Comparison of ENCODE assay signal across 20 cellular contexts in the genomic region with DNA sequence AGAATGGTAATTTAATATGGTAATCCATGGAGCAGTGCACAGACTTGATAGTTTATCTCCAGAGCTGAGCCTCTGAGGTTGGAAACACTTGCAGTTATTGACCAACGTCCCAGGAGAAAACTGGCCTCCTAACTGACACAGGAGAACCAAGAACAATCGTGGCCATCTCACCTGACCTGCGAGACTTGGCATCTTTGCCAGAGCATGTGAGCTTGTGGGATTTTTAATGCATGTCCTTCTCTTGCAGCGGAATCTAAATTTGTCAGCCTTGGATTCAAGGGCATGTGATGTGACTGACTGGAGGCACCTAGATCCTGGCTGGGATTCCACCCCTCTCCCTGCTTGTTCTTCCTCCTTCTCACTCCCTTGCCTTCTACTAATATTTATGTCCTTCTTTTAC. TPM values are rescaled to one million over a fixed set of nuclear protein-coding genes. Genes with fewer than 3 reads are reported as not detected.
DNase-seq lines count a peak whose midpoint lies in the region; TF ChIP-seq lines count a peak whose summit lies in the region.
"Had no signal": no experiment of that assay in that cellular context is flagged by ENCODE, and none has a peak within 500 bp of the region (broad histone marks: within the 10 kb centered on the region; RNA-seq: fewer than 3 reads in every experiment).

No MANE protein-coding gene starts in this region.

- no peak for TF ChIP-seq CTCF in NB4 (IDR thresholded peaks at IDR 0.05; ENCODE audit: low read depth, low read length)

- peaks cover 8 to 45% (median 39%) of the 10 kb centered on the region in 3 donors for H3K4me1 ChIP-seq in skeletal muscle tissue (ENCODE audit: control insufficient read depth in 3 of 3, insufficient read depth in 3 of 3, low read length in 3 of 3)
- H3K4me1 ChIP-seq in CD8-positive, alpha-beta memory T cell (ENCODE audit: insufficient read depth, low read length): no peaks in the 10 kb centered on the region
- H3K4me1 ChIP-seq: BE2C had no signal

- CTCF ChIA-PET in activated naive CD4-positive, alpha-beta T cell treated with anti-CD3 and anti-CD28 coated beads for 36 hours (lab: Charles Lee): interaction anchor here (0.5 to 2.3 kb wide), 5 partner anchors 27 to 312 kb away, joined by 3 to 5 read pairs (median 4); no protein-coding TSS in a partner anchor
- CTCF ChIA-PET in activated naive CD4-positive, alpha-beta T cell treated with anti-CD3 and anti-CD28 coated beads, Interleukin-2, amount 10 ng/mL, durations not matched to agents 7 days and 5 days (lab: Charles Lee): interaction anchor here (0.9 to 1.0 kb wide), 2 partner anchors 179 to 314 kb away, joined by 3 to 4 read pairs; no protein-coding TSS in a partner anchor
- CTCF ChIA-PET in CD8-positive, alpha-beta memory T cell (lab: Charles Lee): interaction anchor here (1.1 to 2.2 kb wide), 2 partner anchors 52 to 180 kb away, joined by 3 to 10 read pairs; no protein-coding TSS in a partner anchor

- POLR2A ChIA-PET in CD8-positive, alpha-beta memory T cell (lab: Charles Lee): no interaction called here

- intact Hi-C loops in activated naive CD4-positive, alpha-beta T cell treated with anti-CD3 and anti-CD28 coated beads for 36 hours (cut with micrococcal nuclease): loop anchor here (10.0 kb wide), 1 partner anchor 446 kb away; no protein-coding TSS in a partner anchor

- peak; percentile 0 for DNase-seq in activated naive CD4-positive, alpha-beta T cell treated with anti-CD3 and anti-CD28 coated beads for 36 hours
- DNase-seq in activated naive CD4-positive, alpha-beta T cell treated with anti-CD3 and anti-CD28 coated beads, Interleukin-2, amount 10 ng/mL, durations not matched to agents 7 days and 5 days: no peak
- DNase-seq in NB4 (ENCODE audit: low read depth): peak; percentile 39
- peak; percentile 76 for DNase-seq in myocyte (ENCODE audit: low read depth)
- no peak for DNase-seq in CD8-positive, alpha-beta memory T cell
- DNase-seq in stimulated activated CD4-positive, alpha-beta T cell treated with anti-CD3 and anti-CD28 coated beads, Interleukin-1b, Interleukin-23, amount 100 ng/mL, for 48 hours: no peak
- no peak for DNase-seq in RPMI8226
- DNase-seq: BE2C; CD8-positive, alpha-beta T cell; DMS79 treated with DMSO at 0.1 percent for 48 hours; Karpas-422; MM.1S; NCI-H1092 treated with DMSO at 0.1 percent for 48 hours; NCI-H146; NCI-H2081 had no signal

- H3K4me1 Mint-ChIP-seq in activated naive CD4-positive, alpha-beta T cell treated with anti-CD3 and anti-CD28 coated beads for 36 hours (ENCODE audit: low read depth): no peaks in the 10 kb centered on the region
- H3K4me1 Mint-ChIP-seq in activated naive CD4-positive, alpha-beta T cell treated with anti-CD3 and anti-CD28 coated beads, Interleukin-2, amount 10 ng/mL, durations not matched to agents 7 days and 5 days: no peaks in the 10 kb centered on the region
- no peaks in the 10 kb centered on the region for H3K4me1 Mint-ChIP-seq in CD8-positive, alpha-beta memory T cell

- peak overlapping the region in 1 of 3 donors; percentile 63 for H3K9ac ChIP-seq in skeletal muscle tissue (ENCODE audit: low read depth in 1 of 3, low read length in 3 of 3)

- H3K36me3 Mint-ChIP-seq in activated naive CD4-positive, alpha-beta T cell treated with anti-CD3 and anti-CD28 coated beads for 36 hours (ENCODE audit: low read depth): no peaks in the 10 kb centered on the region
- no peaks in the 10 kb centered on the region for H3K36me3 Mint-ChIP-seq in activated naive CD4-positive, alpha-beta T cell treated with anti-CD3 and anti-CD28 coated beads, Interleukin-2, amount 10 ng/mL, durations not matched to agents 7 days and 5 days
- no peaks in the 10 kb centered on the region for H3K36me3 Mint-ChIP-seq in CD8-positive, alpha-beta memory T cell
- H3K36me3 Mint-ChIP-seq: CD8-positive, alpha-beta T cell; IgD-negative memory B cell had no signal

- no peaks in the 10 kb centered on the region for H3K9me3 ChIP-seq in skeletal muscle tissue (ENCODE audit: control insufficient read depth in 3 of 3, low read length in 3 of 3)
- H3K9me3 ChIP-seq in CD8-positive, alpha-beta memory T cell (ENCODE audit: low read length): no peaks in the 10 kb centered on the region
- H3K9me3 ChIP-seq: BE2C, SJSA1 had no signal

- peaks cover 2% of the 10 kb centered on the region for H3K9me3 Mint-ChIP-seq in activated naive CD4-positive, alpha-beta T cell treated with anti-CD3 and anti-CD28 coated beads for 36 hours
- H3K9me3 Mint-ChIP-seq in activated naive CD4-positive, alpha-beta T cell treated with anti-CD3 and anti-CD28 coated beads, Interleukin-2, amount 10 ng/mL, durations not matched to agents 7 days and 5 days: peaks cover 14% of the 10 kb centered on the region
- no peaks in the 10 kb centered on the region for H3K9me3 Mint-ChIP-seq in CD8-positive, alpha-beta memory T cell
- H3K9me3 Mint-ChIP-seq: CD8-positive, alpha-beta T cell; IgD-negative memory B cell had no signal

- no peaks in the 10 kb centered on the region for H3K27me3 Mint-ChIP-seq in activated naive CD4-positive, alpha-beta T cell treated with anti-CD3 and anti-CD28 coated beads for 36 hours (ENCODE audit: low read depth)
- peaks cover 6% of the 10 kb centered on the region for H3K27me3 Mint-ChIP-seq in activated naive CD4-positive, alpha-beta T cell treated with anti-CD3 and anti-CD28 coated beads, Interleukin-2, amount 10 ng/mL, durations not matched to agents 7 days and 5 days
- no peaks in the 10 kb centered on the region for H3K27me3 Mint-ChIP-seq in CD8-positive, alpha-beta memory T cell
- H3K27me3 Mint-ChIP-seq: IgD-negative memory B cell had no signal

- H3K36me3 ChIP-seq in skeletal muscle tissue (ENCODE audit: control insufficient read depth in 3 of 3, insufficient read depth in 3 of 3, low read length in 3 of 3): no peaks in the 10 kb centered on the region
- H3K36me3 ChIP-seq in CD8-positive, alpha-beta memory T cell (ENCODE audit: insufficient read depth, low read length): no peaks in the 10 kb centered on the region
- H3K36me3 ChIP-seq: BE2C, SJSA1 had no signal

- H3K4me3 Mint-ChIP-seq in activated naive CD4-positive, alpha-beta T cell treated with anti-CD3 and anti-CD28 coated beads for 36 hours: no peak overlapping the region
- H3K4me3 Mint-ChIP-seq in activated naive CD4-positive, alpha-beta T cell treated with anti-CD3 and anti-CD28 coated beads, Interleukin-2, amount 10 ng/mL, durations not matched to agents 7 days and 5 days: no peak overlapping the region
- no peak overlapping the region for H3K4me3 Mint-ChIP-seq in CD8-positive, alpha-beta memory T cell
- H3K4me3 Mint-ChIP-seq: CD8-positive, alpha-beta T cell; IgD-negative memory B cell had no signal

- no peak overlapping the region for H3K27ac Mint-ChIP-seq in activated naive CD4-positive, alpha-beta T cell treated with anti-CD3 and anti-CD28 coated beads for 36 hours
- no peak overlapping the region for H3K27ac Mint-ChIP-seq in activated naive CD4-positive, alpha-beta T cell treated with anti-CD3 and anti-CD28 coated beads, Interleukin-2, amount 10 ng/mL, durations not matched to agents 7 days and 5 days
- H3K27ac Mint-ChIP-seq in CD8-positive, alpha-beta memory T cell: no peak overlapping the region
- H3K27ac Mint-ChIP-seq: CD8-positive, alpha-beta T cell; IgD-negative memory B cell had no signal

- peak overlapping the region; percentile 73 for H3K27ac ChIP-seq in skeletal muscle tissue (ENCODE audit: low read depth, low read length)
- no peak overlapping the region for H3K27ac ChIP-seq in CD8-positive, alpha-beta memory T cell (ENCODE audit: low read depth, low read length)
- H3K27ac ChIP-seq: SJSA1 had no signal

- TF ChIP-seq POLR2A in NB4 (IDR thresholded peaks at IDR 0.05; ENCODE audit: extremely low read depth, insufficient read length): no peak

- H3K27me3 ChIP-seq in skeletal muscle tissue (ENCODE audit: control insufficient read depth in 3 of 3, insufficient read depth in 3 of 3, low read length in 3 of 3): no peaks in the 10 kb centered on the region
- H3K27me3 ChIP-seq in CD8-positive, alpha-beta memory T cell (ENCODE audit: insufficient read depth, low read length, poor library complexity, severe bottlenecking): no peaks in the 10 kb centered on the region
- H3K27me3 ChIP-seq: BE2C, SJSA1 had no signal

- H3K4me3 ChIP-seq in NB4 (ENCODE audit: low read depth, low read length): no peak overlapping the region
- H3K4me3 ChIP-seq in skeletal muscle tissue (ENCODE audit: low read length in 3 of 3): no peak overlapping the region
- H3K4me3 ChIP-seq in CD8-positive, alpha-beta memory T cell (ENCODE audit: low read length): no peak overlapping the region
- H3K4me3 ChIP-seq: SJSA1 had no signal

RNA-seq across cellular contexts. Expression of a gene that starts 27.8 kb away (rescaled TPM):
- total RNA-seq in activated naive CD4-positive, alpha-beta T cell treated with anti-CD3 and anti-CD28 coated beads for 36 hours: not detected
- 0.16 TPM in 1 of 2 replicates, not detected in the other for total RNA-seq in myocyte
- polyA plus RNA-seq in myocyte (2012): 0.03 TPM
- total RNA-seq in skeletal muscle tissue: not detected
- total RNA-seq in CD8-positive, alpha-beta memory T cell: not detected
- not detected for polyA plus RNA-seq in CD8-positive, alpha-beta memory T cell
- total RNA-seq: CD8-positive, alpha-beta T cell; H4; PC-3; SJSA1 had no signal
- polyA plus RNA-seq: IgD-negative memory B cell had no signal

RNA-seq across cellular contexts. Expression of a gene that starts 32.1 kb away (rescaled TPM):
- total RNA-seq in activated naive CD4-positive, alpha-beta T cell treated with anti-CD3 and anti-CD28 coated beads for 36 hours: not detected
- 6.2 and 9.0 TPM in 2 replicates for total RNA-seq in myocyte
- 6.9 TPM for polyA plus RNA-seq in myocyte (2012)
- 6.3 TPM for total RNA-seq in skeletal muscle tissue
- total RNA-seq in CD8-positive, alpha-beta memory T cell: under 1 TPM; 0.29 to 0.48 TPM
- not detected for polyA plus RNA-seq in CD8-positive, alpha-beta memory T cell
- total RNA-seq: CD8-positive, alpha-beta T cell; PC-3 had no signal
- polyA plus RNA-seq: IgD-negative memory B cell had no signal

RNA-seq across cellular contexts. Expression of a gene that starts 52.6 kb away (rescaled TPM):
- total RNA-seq in activated naive CD4-positive, alpha-beta T cell treated with anti-CD3 and anti-CD28 coated beads for 36 hours: not detected
- total RNA-seq in myocyte (not detected in 2 replicates), skeletal muscle tissue (0.52 TPM)
- polyA plus RNA-seq in myocyte (2012): not detected
- total RNA-seq in CD8-positive, alpha-beta memory T cell: not detected
- polyA plus RNA-seq in CD8-positive, alpha-beta memory T cell: not detected
- total RNA-seq: CD8-positive, alpha-beta T cell; H4; SJSA1 had no signal
- polyA plus RNA-seq: IgD-negative memory B cell had no signal

Comparison
In these comparisons a context has a peak if more than half of its experiments do, and no peak if none do; other contexts are left out.
1. DNase-seq: peak in activated naive CD4-positive, alpha-beta T cell treated with anti-CD3 and anti-CD28 coated beads for 36 hours (single experiment), NB4 (single experiment) and myocyte (single experiment); none in activated naive CD4-positive, alpha-beta T cell treated with anti-CD3 and anti-CD28 coated beads, Interleukin-2, amount 10 ng/mL, durations not matched to agents 7 days and 5 days (single experiment), CD8-positive, alpha-beta memory T cell (0 of 5), stimulated activated CD4-positive, alpha-beta T cell treated with anti-CD3 and anti-CD28 coated beads, Interleukin-1b, Interleukin-23, amount 100 ng/mL, for 48 hours (single experiment) and RPMI8226 (single experiment).